8 cellular contexts compared by ENCODE assay signal in genomic region chr18:3451989-3452749, GRCh38. TPM values are rescaled to one million over a fixed set of nuclear protein-coding genes. Genes with fewer than 3 reads are reported as not detected.
DNase-seq lines count a peak whose midpoint lies in the region; ATAC-seq lines count a peak whose summit lies in the region.

No MANE protein-coding gene starts in this region.

- peak overlapping the region; percentile 89 for H3K4me3 Mint-ChIP-seq in activated naive CD4-positive, alpha-beta T cell treated with anti-CD3 and anti-CD28 coated beads for 36 hours

- DNase-seq in D341Med (ENCODE audit: low spot score) (peak; percentile 69), NT2/D1 (ENCODE audit: low read depth, low spot score) (no peak), Right ventricle myocardium inferior (ENCODE audit: missing footprints) (peak; percentile 78), pons (ENCODE audit: low spot score) (peak; percentile 35), putamen (ENCODE audit: low spot score) (no peak), NCI-H1436 treated with DMSO at 0.1 percent for 48 hours (lab: John Stamatoyannopoulos, UW) (no peak)
- DNase-seq in activated naive CD4-positive, alpha-beta T cell treated with anti-CD3 and anti-CD28 coated beads for 36 hours = peak; percentile 52

- H3K9ac ChIP-seq in NT2/D1 (ENCODE audit: insufficient read length, low read depth) = peak overlapping the region; percentile 92

- peaks cover 22% of the 10 kb centered on the region for H3K36me3 Mint-ChIP-seq in activated naive CD4-positive, alpha-beta T cell treated with anti-CD3 and anti-CD28 coated beads for 36 hours (ENCODE audit: low read depth)

- H3K27ac Mint-ChIP-seq in activated naive CD4-positive, alpha-beta T cell treated with anti-CD3 and anti-CD28 coated beads for 36 hours = peak overlapping the region; percentile 99

- H3K4me1 ChIP-seq in NT2/D1 (ENCODE audit: insufficient read depth, insufficient read length) = peaks cover 5% of the 10 kb centered on the region

- H3K4me3 ChIP-seq in NT2/D1 (ENCODE audit: insufficient read length, low read depth) = peak overlapping the region; percentile 91

- no peaks in the 10 kb centered on the region for H3K9me3 Mint-ChIP-seq in activated naive CD4-positive, alpha-beta T cell treated with anti-CD3 and anti-CD28 coated beads for 36 hours

- H3K27me3 ChIP-seq in NT2/D1 (ENCODE audit: insufficient read depth, insufficient read length) = no peaks in the 10 kb centered on the region

- peaks cover 52% of the 10 kb centered on the region for H3K4me1 Mint-ChIP-seq in activated naive CD4-positive, alpha-beta T cell treated with anti-CD3 and anti-CD28 coated beads for 36 hours (ENCODE audit: low read depth)

- H3K9me3 ChIP-seq in NT2/D1 (ENCODE audit: insufficient read depth, low read length) = no peaks in the 10 kb centered on the region

- CTCF ChIA-PET in activated naive CD4-positive, alpha-beta T cell treated with anti-CD3 and anti-CD28 coated beads for 36 hours (lab: Charles Lee) = interaction anchor here (0.7 to 6.1 kb wide), 13 partner anchors 11 to 213 kb away, joined by 3 to 47 read pairs (median 6); no protein-coding TSS in a partner anchor

- H3K27me3 Mint-ChIP-seq in activated naive CD4-positive, alpha-beta T cell treated with anti-CD3 and anti-CD28 coated beads for 36 hours (ENCODE audit: low read depth) = no peaks in the 10 kb centered on the region

- intact Hi-C loops in activated naive CD4-positive, alpha-beta T cell treated with anti-CD3 and anti-CD28 coated beads for 36 hours (cut with micrococcal nuclease) = loop anchor here (1.0 to 10.0 kb wide), 11 partner anchors 7 to 877 kb away; partner anchors contain the start of genes METTL4 and NDC80
- intact Hi-C loops in Right ventricle myocardium inferior (cut with DNase I) = loop anchor here (2.0 to 5.0 kb wide), 2 partner anchors 171 to 215 kb away; no protein-coding TSS in a partner anchor

- no peak for ATAC-seq in Right ventricle myocardium inferior
- no peak for ATAC-seq in HG03108 (IDR thresholded peaks at IDR 0.05; ENCODE audit: unreplicated experiment)

- H3K36me3 ChIP-seq in NT2/D1 (ENCODE audit: insufficient read depth, insufficient read length, low read length) = peaks cover 31% of the 10 kb centered on the region

RNA-seq across cellular contexts. Expression of gene TGIF1, which starts 2.2 kb away (rescaled TPM):
- 10 to 100 TPM; 23.7 to 24.1 TPM for total RNA-seq in activated naive CD4-positive, alpha-beta T cell treated with anti-CD3 and anti-CD28 coated beads for 36 hours
- 8.4 TPM for total RNA-seq in Right ventricle myocardium inferior

Comparison
In these comparisons a context has a peak if more than half of its experiments do, and no peak if none do; other contexts are left out.
1. DNase-seq: peak in D341Med (single experiment), activated naive CD4-positive, alpha-beta T cell treated with anti-CD3 and anti-CD28 coated beads for 36 hours (single experiment), Right ventricle myocardium inferior (single experiment) and pons (single experiment); none in NT2/D1 (single experiment), putamen (single experiment) and NCI-H1436 treated with DMSO at 0.1 percent for 48 hours (single experiment).